9 cellular contexts compared by ENCODE assay signal in genomic region chr21:31158789-31159581, GRCh38.
A peak's percentile ranks its signal among the peaks of the same experiment; 100 is the strongest.
DNase-seq lines count a peak whose midpoint lies in the region; ATAC-seq, FAIRE-seq and TF ChIP-seq lines count a peak whose summit lies in the region.
"Had no signal": no experiment of that assay in that cellular context is flagged by ENCODE, and none has a peak within 500 bp of the region (broad histone marks: within the 10 kb centered on the region; RNA-seq: fewer than 3 reads in every experiment).

No MANE protein-coding gene starts in this region.

- FAIRE-seq in HepG2 (lab: Jason Lieb, UNC): no peak

- peaks cover 0 to 4% (median 0%) of the 10 kb centered on the region in 4 donors for H3K9me3 ChIP-seq in right lobe of liver
- peaks cover 41% of the 10 kb centered on the region for H3K9me3 ChIP-seq in HepG2 (ENCODE audit: low read length)
- peaks cover 3% of the 10 kb centered on the region for H3K9me3 ChIP-seq in vagina
- H3K9me3 ChIP-seq: HAP-1 had no signal

- H3K27ac ChIP-seq in right lobe of liver (peak overlapping the region in 1 of 3 donors; percentile 21), HepG2 (ENCODE audit: extremely low read length, insufficient read depth, low read length) (no peak overlapping the region), vagina (peak overlapping the region; percentile 42)

- H3K4me1 ChIP-seq in right lobe of liver: no peaks in the 10 kb centered on the region
- H3K4me1 ChIP-seq in HepG2 (ENCODE audit: insufficient read depth, low read length): no peaks in the 10 kb centered on the region
- no peaks in the 10 kb centered on the region for H3K4me1 ChIP-seq in vagina

- ATAC-seq in right lobe of liver (peak in 3 of 4 donors; percentile 37 to 49 (median 45)), HepG2 (no peak), HG03439 (IDR thresholded peaks at IDR 0.05; ENCODE audit: unreplicated experiment) (no peak)

- H3K27me3 Mint-ChIP-seq in activated naive CD8-positive, alpha-beta T cell: no peaks in the 10 kb centered on the region

- in situ Hi-C loops in HepG2 (cut with HindIII; ENCODE audit: extremely low pct_ligation_motif_present, low pct_unique_long_range_greater_than_20kb): no loop called here

- H3K9me3 Mint-ChIP-seq in activated naive CD8-positive, alpha-beta T cell (ENCODE audit: low read depth): no peaks in the 10 kb centered on the region

- POLR2A ChIA-PET in HepG2 (lab: Yijun Ruan, JAX): no interaction called here

- no peaks in the 10 kb centered on the region for H3K79me2 ChIP-seq in HepG2 (ENCODE audit: insufficient read depth, low read length)

- H3K36me3 ChIP-seq in right lobe of liver (no peaks in the 10 kb centered on the region), HepG2 (replicated peaks in 1 of 2; ENCODE audit: control insufficient read depth in 1 of 2, insufficient read depth in 2 of 2, low read length in 2 of 2) (no peaks in the 10 kb centered on the region), vagina (peaks cover 0 to 5% of the 10 kb centered on the region in 2 donors)
- H3K36me3 ChIP-seq: HAP-1 had no signal

- 82% methylated on average over 8 of the region's 8 CpGs for WGBS in right lobe of liver (ENCODE audit: insufficient coverage, low coverage, low lambda C conversion rate, missing lambda C conversion rate)
- WGBS in HepG2 (ENCODE audit: low lambda C conversion rate): 52% methylated on average over 8 of the region's 8 CpGs

- TF ChIP-seq POLR2A in right lobe of liver (IDR thresholded peaks at IDR 0.05) (no peak), HepG2 (IDR thresholded peaks at IDR 0.05; ENCODE audit: insufficient read depth in 1 of 2, low read depth in 2 of 2, low read length in 2 of 2) (no peak), vagina (IDR thresholded peaks at IDR 0.05) (no peak)

- no peaks in the 10 kb centered on the region for H3K27me3 ChIP-seq in right lobe of liver
- H3K27me3 ChIP-seq in HepG2 (ENCODE audit: control insufficient read depth in 1 of 2, insufficient read depth in 2 of 2, low read length in 2 of 2): no peaks in the 10 kb centered on the region; a peak in 1 of 5 replicates
- no peaks in the 10 kb centered on the region for H3K27me3 ChIP-seq in vagina

- peak overlapping the region; percentile 93 for H3K27ac Mint-ChIP-seq in activated naive CD8-positive, alpha-beta T cell

- intact Hi-C loops in right lobe of liver (cut with DNase I): no loop called here
- intact Hi-C loops in HepG2 (cut with micrococcal nuclease; ENCODE audit: unreplicated experiment): no loop called here
- intact Hi-C loops in vagina (cut with DNase I): no loop called here

- no peak overlapping the region for H3K9ac ChIP-seq in HepG2 (ENCODE audit: insufficient read depth, low read depth, low read length)

- DNase-seq in right lobe of liver: no peak
- no peak for DNase-seq in HepG2 (ENCODE audit: low spot score)
- DNase-seq in iris pigment epithelial cell (ENCODE audit: low read depth): peak; percentile 70
- DNase-seq in vagina (ENCODE audit: extremely low spot score in 2 of 2): no peak
- DNase-seq in NCI-H446 treated with DMSO at 0.1 percent for 48 hours (lab: John Stamatoyannopoulos, UW): no peak
- no peak for DNase-seq in stimulated activated CD8-positive, alpha-beta memory T cell treated with anti-CD3 and anti-CD28 coated beads, Interleukin-4, amount 100 ng/mL, for 48 hours

- CTCF ChIA-PET in HepG2 (lab: Yijun Ruan, JAX; ENCODE audit: low intra/inter-chr PET ratio, low total read pairs): no interaction called here

- H3K4me3 ChIP-seq in right lobe of liver: no peak overlapping the region
- no peak overlapping the region for H3K4me3 ChIP-seq in HepG2 (replicated peaks in 1 of 3; ENCODE audit: insufficient read depth in 1 of 3, low read depth in 2 of 3, low read length in 3 of 3)
- H3K4me3 ChIP-seq in vagina: peak overlapping the region in 1 of 2 donors; percentile 5
- H3K4me3 ChIP-seq: HAP-1 had no signal

- H3K36me3 Mint-ChIP-seq in activated naive CD8-positive, alpha-beta T cell: peaks cover 35% of the 10 kb centered on the region

- no TSS peak for BruUV-seq in HepG2 (replicated peaks; lab: Mats Ljungman, UMichigan)

- no peaks in the 10 kb centered on the region for H4K20me1 ChIP-seq in HepG2 (ENCODE audit: insufficient read depth, low read length)

- TF ChIP-seq RAD21 in HepG2 (CRISPR knock-in tag; IDR thresholded peaks at IDR 0.05): no peak

- H2AFZ ChIP-seq in HepG2 (ENCODE audit: low read length): no peak overlapping the region

- peaks cover 68% of the 10 kb centered on the region for H3K4me1 Mint-ChIP-seq in activated naive CD8-positive, alpha-beta T cell (ENCODE audit: low read depth)

- TF ChIP-seq CTCF in right lobe of liver (IDR thresholded peaks at IDR 0.05) (no peak), HepG2 (CRISPR knock-in tag; IDR thresholded peaks at IDR 0.05) (no peak), vagina (IDR thresholded peaks at IDR 0.05) (no peak)

- no peak overlapping the region for H3K4me2 ChIP-seq in HepG2 (ENCODE audit: low read depth, low read length)

- H3K4me3 Mint-ChIP-seq in activated naive CD8-positive, alpha-beta T cell: peak overlapping the region; percentile 76

- TF ChIP-seq EP300 in HepG2 (IDR thresholded peaks at IDR 0.05; ENCODE audit: low read depth in 2 of 2, low read length in 2 of 2) (no peak), HepG2 (CRISPR knock-in tag; IDR thresholded peaks at IDR 0.05; ENCODE audit: borderline replicate concordance) (no peak)

TF ChIP-seq in HepG2, 621 proteins besides CTCF, POLR2A, EP300 and RAD21:
- TF ChIP-seq ZNF543 (CRISPR knock-in tag; IDR thresholded peaks at IDR 0.05) (no peak), ATRX (CRISPR knock-in tag; IDR thresholded peaks at IDR 0.05; ENCODE audit: borderline replicate concordance) (no peak), SRY (CRISPR knock-in tag; IDR thresholded peaks at IDR 0.05) (no peak), EEA1 (CRISPR knock-in tag; IDR thresholded peaks at IDR 0.05; ENCODE audit: borderline replicate concordance) (no peak), ZNF570 (CRISPR knock-in tag; IDR thresholded peaks at IDR 0.05; ENCODE audit: borderline replicate concordance) (no peak), ZNF75D (CRISPR knock-in tag; IDR thresholded peaks at IDR 0.05; ENCODE audit: borderline replicate concordance) (no peak), NR2F6 (IDR thresholded peaks at IDR 0.05) (no peak), NR2F6 (CRISPR knock-in tag; IDR thresholded peaks at IDR 0.05) (no peak), ETV5 (CRISPR knock-in tag; IDR thresholded peaks at IDR 0.05; ENCODE audit: borderline replicate concordance) (no peak), REST (IDR thresholded peaks at IDR 0.05; ENCODE audit: borderline replicate concordance in 1 of 2, low read depth in 1 of 2, low read length in 2 of 2) (no peak), ZKSCAN5 (CRISPR knock-in tag; IDR thresholded peaks at IDR 0.05) (no peak), DMTF1 (CRISPR knock-in tag; IDR thresholded peaks at IDR 0.05) (no peak), KDM2A (CRISPR knock-in tag; IDR thresholded peaks at IDR 0.05; ENCODE audit: borderline replicate concordance, low read depth) (no peak), SMAD1 (CRISPR knock-in tag; IDR thresholded peaks at IDR 0.05; ENCODE audit: borderline replicate concordance, low read depth) (no peak), ZFP62 (CRISPR knock-in tag; IDR thresholded peaks at IDR 0.05) (no peak), HOXA9 (CRISPR knock-in tag; IDR thresholded peaks at IDR 0.05; ENCODE audit: borderline replicate concordance) (no peak), ZNF614 (CRISPR knock-in tag; IDR thresholded peaks at IDR 0.05; ENCODE audit: borderline replicate concordance) (no peak)

Comparison
In these comparisons a context has a peak if more than half of its experiments do, and no peak if none do; other contexts are left out.
1. ATAC-seq: peak in right lobe of liver (3 of 4); none in HepG2 (single experiment) and HG03439 (single experiment).